In the genomic region with DNA sequence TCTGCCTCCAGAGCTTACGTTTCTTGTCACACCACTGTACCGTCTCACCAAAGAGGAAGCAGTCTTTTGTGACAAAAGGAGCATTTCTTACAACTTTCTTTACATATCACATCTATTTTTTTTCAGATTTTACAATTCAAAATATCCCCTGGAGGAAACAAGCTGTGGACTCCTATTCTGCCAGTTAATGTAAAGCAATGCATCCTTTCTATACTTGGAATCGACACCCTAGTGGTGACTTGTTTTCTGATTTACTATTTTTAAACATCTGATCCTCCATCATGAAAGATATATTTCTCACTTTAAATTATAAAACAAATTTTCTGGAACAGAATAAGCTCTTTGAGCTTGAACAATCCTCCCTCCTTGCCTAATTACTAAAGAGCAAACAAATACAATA, we compare ENCODE assay signal across 16 cellular contexts. TPM values are rescaled to one million over a fixed set of nuclear protein-coding genes. Genes with fewer than 3 reads are reported as not detected.
DNase-seq lines count a peak whose midpoint lies in the region; TF ChIP-seq lines count a peak whose summit lies in the region.
"Had no signal": no experiment of that assay in that cellular context is flagged by ENCODE, and none has a peak within 500 bp of the region (broad histone marks: within the 10 kb centered on the region; RNA-seq: fewer than 3 reads in every experiment).

No MANE protein-coding gene starts in this region.

- peaks cover 11% of the 10 kb centered on the region for H3K4me1 Mint-ChIP-seq in progenitor cell of endocrine pancreas (ENCODE audit: low read depth)
- H3K4me1 Mint-ChIP-seq: GM23338 had no signal

- DNase-seq in NAMALWA (ENCODE audit: low spot score) (peak; percentile 54), progenitor cell of endocrine pancreas (ENCODE audit: low spot score, unreplicated experiment) (no peak), DMS79 treated with DMSO at 0.1 percent for 48 hours (lab: John Stamatoyannopoulos, UW) (no peak), EL (no peak)
- no peak for DNase-seq in activated naive CD4-positive, alpha-beta T cell (lab: John Stamatoyannopoulos, UW)
- DNase-seq: ACHN; CD4-positive, alpha-beta memory T cell; DMS153; DND-41 had no signal

- no peak overlapping the region for H3K27ac Mint-ChIP-seq in progenitor cell of endocrine pancreas
- H3K27ac Mint-ChIP-seq: CD4-positive, alpha-beta memory T cell; GM23338 had no signal

- H3K4me1 ChIP-seq in DOHH2 (ENCODE audit: control insufficient read depth, low read length), result peaks cover 34% of the 10 kb centered on the region
- H3K4me1 ChIP-seq: HAP-1 had no signal

- H3K4me3 ChIP-seq in DOHH2 (ENCODE audit: low read length), result peak overlapping the region; percentile 49
- H3K4me3 ChIP-seq: GM12878, GM23338, HAP-1 had no signal

- no peak overlapping the region for H3K4me3 Mint-ChIP-seq in progenitor cell of endocrine pancreas (ENCODE audit: low read depth)
- H3K4me3 Mint-ChIP-seq: CD4-positive, alpha-beta memory T cell; GM23338 had no signal

- H3K36me3 ChIP-seq in DOHH2 (ENCODE audit: control insufficient read depth, low read length), result no peaks in the 10 kb centered on the region
- H3K36me3 ChIP-seq: HAP-1 had no signal

- no peaks in the 10 kb centered on the region for H3K9me3 ChIP-seq in DOHH2 (ENCODE audit: control insufficient read depth, insufficient read depth, low read length)
- H3K9me3 ChIP-seq: HAP-1 had no signal

- no peaks in the 10 kb centered on the region for H3K9me2 ChIP-seq in DOHH2 (replicated peaks; ENCODE audit: control insufficient read depth, low read length)

- no peaks in the 10 kb centered on the region for H4K20me1 ChIP-seq in DOHH2 (ENCODE audit: control insufficient read depth, insufficient read depth, low read depth, low read length)

- H3K27ac ChIP-seq in DOHH2 (ENCODE audit: low read depth, low read length) (peak overlapping the region; percentile 57), VCaP (no peak overlapping the region)
- H3K27ac ChIP-seq: C4-2B had no signal

- H3K79me2 ChIP-seq in DOHH2 (ENCODE audit: control insufficient read depth, low read length), result no peaks in the 10 kb centered on the region

- H3K27me3 ChIP-seq in DOHH2 (ENCODE audit: control insufficient read depth, low read length), result no peaks in the 10 kb centered on the region

- no peaks in the 10 kb centered on the region for H3K36me3 Mint-ChIP-seq in progenitor cell of endocrine pancreas (ENCODE audit: insufficient read depth)
- H3K36me3 Mint-ChIP-seq: CD4-positive, alpha-beta memory T cell had no signal

- peak overlapping the region; percentile 58 for H3K4me2 ChIP-seq in DOHH2 (ENCODE audit: low read length)
- H3K4me2 ChIP-seq: GM23338 had no signal

- TF ChIP-seq CTCF in DOHH2 (IDR thresholded peaks at IDR 0.05; ENCODE audit: low read depth, low read length, poor library complexity, severe bottlenecking) (peak; percentile 42), VCaP (conservative IDR thresholded peaks at IDR 0.05) (peak; percentile 9; the same call in 1 of the 2 replicates), progenitor cell of endocrine pancreas (IDR thresholded peaks at IDR 0.05; ENCODE audit: unreplicated experiment) (peak; percentile 17)

- no peaks in the 10 kb centered on the region for H3K9me3 Mint-ChIP-seq in progenitor cell of endocrine pancreas (ENCODE audit: low read depth)
- H3K9me3 Mint-ChIP-seq: CD4-positive, alpha-beta memory T cell; GM23338 had no signal

- H3F3A ChIP-seq in DOHH2 (ENCODE audit: control insufficient read depth, insufficient read depth), result peaks cover 2% of the 10 kb centered on the region; the same call in 1 of the 2 replicates

- peaks cover 37% of the 10 kb centered on the region for H3K27me3 Mint-ChIP-seq in progenitor cell of endocrine pancreas

RNA-seq across cellular contexts. Expression of gene AICDA, which starts 34.8 kb away (rescaled TPM):
- total RNA-seq in progenitor cell of endocrine pancreas, result not detected in 2 replicates
- total RNA-seq: A172; CD4-positive, alpha-beta memory T cell; GM23338 had no signal

RNA-seq across cellular contexts. Expression of gene CLEC4E, which starts 37.2 kb away (rescaled TPM):
- not detected in 2 replicates for total RNA-seq in progenitor cell of endocrine pancreas
- total RNA-seq: A172, GM12878, GM23338 had no signal
